In the genomic region with DNA sequence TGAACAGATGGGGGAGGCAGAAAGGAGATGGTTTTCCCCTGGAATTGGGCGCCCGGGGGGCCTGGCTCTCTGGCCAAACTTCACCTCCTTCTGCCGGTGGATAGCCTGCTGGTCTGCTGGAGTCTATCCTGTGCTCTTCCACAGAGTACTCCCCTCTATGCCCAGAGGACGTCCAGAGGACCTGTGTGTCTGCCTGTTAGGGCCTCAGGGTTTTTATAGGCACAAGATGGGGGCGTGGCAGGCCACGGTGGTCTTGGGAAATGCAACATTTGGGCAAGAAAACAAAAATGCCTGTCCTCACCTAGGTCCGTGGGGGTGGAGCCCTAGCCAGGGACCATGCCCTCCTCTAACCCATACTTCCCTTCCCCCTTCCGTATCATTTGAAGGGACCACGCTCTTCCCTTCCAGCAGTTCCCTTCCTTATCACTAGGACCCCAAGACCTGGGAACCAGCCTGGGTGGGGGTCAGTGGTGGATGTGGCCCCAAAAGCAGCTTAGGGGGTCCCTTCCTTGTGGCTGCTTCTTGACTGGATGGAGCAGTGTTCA, we compare ENCODE assay signal across 8 cellular contexts. TPM values are rescaled to one million over a fixed set of nuclear protein-coding genes. Genes with fewer than 3 reads are reported as not detected.
A peak's percentile ranks its signal among the peaks of the same experiment; 100 is the strongest.
DNase-seq lines count a peak whose midpoint lies in the region; ATAC-seq, FAIRE-seq and TF ChIP-seq lines count a peak whose summit lies in the region.

No MANE protein-coding gene starts in this region.

- dilution Hi-C loops in endothelial cell of umbilical vein (cut with MboI; ENCODE audit: extremely low pct_ligation_motif_present, low sequenced_read_pairs), result no loop called here

- BruUV-seq in PC-9 (replicated peaks; lab: Mats Ljungman, UMichigan), result no TSS peak
- no TSS peak for BruUV-seq in endothelial cell of umbilical vein (replicated peaks; lab: Mats Ljungman, UMichigan)

- POLR2A ChIA-PET in PC-9 (lab: Charles Lee; ENCODE audit: unreplicated experiment) (no interaction called here), endothelial cell of umbilical vein (lab: Charles Lee) (no interaction called here)

- no peak overlapping the region for H3K27ac ChIP-seq in PC-9
- H3K27ac ChIP-seq in endothelial cell of umbilical vein (ENCODE audit: insufficient read depth, low read depth, low read length), result no peak overlapping the region
- no peak overlapping the region for H3K27ac ChIP-seq in psoas muscle
- H3K27ac ChIP-seq in ascending aorta, result no peak overlapping the region

- H3K4me2 ChIP-seq in PC-9 (peak overlapping the region; percentile 74), endothelial cell of umbilical vein (ENCODE audit: insufficient read depth, low read length) (peak overlapping the region; percentile 12)

- 88 to 89% (median 89%) methylated on average over 9 of the region's 9 CpGs for WGBS in psoas muscle, 3 donors

- peak; percentile 6 for DNase-seq in Caki2 (ENCODE audit: low read depth)
- no peak for DNase-seq in PC-9
- DNase-seq in endothelial cell of umbilical vein (ENCODE audit: low read depth, low spot score), result no peak
- DNase-seq in psoas muscle, result no peak
- DNase-seq in HAP-1 (ENCODE audit: low spot score in 2 of 2), result no peak
- DNase-seq in NCI-H524 (lab: John Stamatoyannopoulos, UW), result no peak
- no peak for DNase-seq in ascending aorta (ENCODE audit: low spot score in 2 of 2)
- DNase-seq in urothelium cell line (ENCODE audit: low spot score), result no peak

- intact Hi-C loops in PC-9 (cut with micrococcal nuclease; ENCODE audit: unreplicated experiment), result no loop called here
- intact Hi-C loops in endothelial cell of umbilical vein (cut with micrococcal nuclease), result no loop called here
- intact Hi-C loops in psoas muscle (cut with DNase I), result no loop called here
- intact Hi-C loops in ascending aorta (cut with DNase I), result no loop called here

- CTCF ChIA-PET in PC-9 (lab: Charles Lee) (no interaction called here), endothelial cell of umbilical vein (lab: Charles Lee) (interaction anchor here (0.6 kb wide), 1 partner anchor 490 kb away, joined by 3 read pairs; no protein-coding TSS in a partner anchor)

- H3F3A ChIP-seq in PC-9 (ENCODE audit: insufficient read depth, low read depth), result no peaks in the 10 kb centered on the region

- no peak for FAIRE-seq in endothelial cell of umbilical vein (lab: Jason Lieb, UNC)
- no peak for FAIRE-seq in urothelium cell line (lab: Jason Lieb, UNC)

- TF ChIP-seq CTCF in PC-9 (conservative IDR thresholded peaks at IDR 0.05), result no peak
- TF ChIP-seq CTCF in endothelial cell of umbilical vein (IDR thresholded peaks at IDR 0.05; ENCODE audit: extremely low read depth in 1 of 2, insufficient read depth in 1 of 2, low read depth in 1 of 2, low read length in 2 of 2), result no peak
- no peak for TF ChIP-seq CTCF in psoas muscle (IDR thresholded peaks at IDR 0.05)
- no peak for TF ChIP-seq CTCF in ascending aorta (IDR thresholded peaks at IDR 0.05)

- no peak for TF ChIP-seq POLR2A in endothelial cell of umbilical vein (IDR thresholded peaks at IDR 0.05; ENCODE audit: low read depth, low read length)

- H3K27me3 ChIP-seq in PC-9 (ENCODE audit: insufficient read depth, low read depth), result no peaks in the 10 kb centered on the region
- peaks cover 0 to 6% of the 10 kb centered on the region in 2 experiments for H3K27me3 ChIP-seq in endothelial cell of umbilical vein (ENCODE audit: control insufficient read depth in 2 of 2, insufficient read depth in 2 of 2, low read length in 2 of 2)
- no peaks in the 10 kb centered on the region for H3K27me3 ChIP-seq in psoas muscle (ENCODE audit: insufficient read depth in 3 of 3, low read length in 2 of 3)
- H3K27me3 ChIP-seq in HAP-1 (ENCODE audit: low read depth), result no peaks in the 10 kb centered on the region
- no peaks in the 10 kb centered on the region for H3K27me3 ChIP-seq in ascending aorta

- no peaks in the 10 kb centered on the region for H3K9me1 ChIP-seq in endothelial cell of umbilical vein (replicated peaks; ENCODE audit: control insufficient read depth, extremely low read depth, insufficient read depth, low read length)

- H3K4me1 ChIP-seq in PC-9 (replicated peaks; ENCODE audit: insufficient read depth), result no peaks in the 10 kb centered on the region
- no peaks in the 10 kb centered on the region for H3K4me1 ChIP-seq in endothelial cell of umbilical vein (ENCODE audit: control insufficient read depth, extremely low read depth, insufficient read depth, low read length)
- H3K4me1 ChIP-seq in psoas muscle, result no peaks in the 10 kb centered on the region
- H3K4me1 ChIP-seq in HAP-1, result no peaks in the 10 kb centered on the region
- H3K4me1 ChIP-seq in ascending aorta, result no peaks in the 10 kb centered on the region

- H2AFZ ChIP-seq in PC-9, result peak overlapping the region; percentile 48; the same call in 1 of the 2 replicates
- H2AFZ ChIP-seq in endothelial cell of umbilical vein (ENCODE audit: low read depth, low read length), result peak overlapping the region; percentile 66

- no peaks in the 10 kb centered on the region for H3K9me2 ChIP-seq in PC-9 (ENCODE audit: insufficient read depth)

- H3K4me3 ChIP-seq in PC-9 (peak overlapping the region; percentile 51), endothelial cell of umbilical vein (replicated peaks in 1 of 3; ENCODE audit: insufficient read depth in 1 of 3, low read depth in 1 of 3, low read length in 3 of 3) (peak overlapping the region in 1 of 3 experiments; percentile 11), psoas muscle (peak overlapping the region; percentile 57), HAP-1 (no peak overlapping the region), ascending aorta (peak overlapping the region in 1 of 2 donors; percentile 60)

- H3K9me3 ChIP-seq in PC-9 (ENCODE audit: insufficient read depth, low read depth) (no peaks in the 10 kb centered on the region), endothelial cell of umbilical vein (replicated peaks; ENCODE audit: control insufficient read depth, insufficient read depth, low read length) (no peaks in the 10 kb centered on the region), psoas muscle (no peaks in the 10 kb centered on the region), HAP-1 (no peaks in the 10 kb centered on the region), ascending aorta (no peaks in the 10 kb centered on the region)

- ATAC-seq in psoas muscle, result peak in 1 of 4 donors; percentile 26

- no peak overlapping the region for H3K9ac ChIP-seq in endothelial cell of umbilical vein (replicated peaks; ENCODE audit: extremely low read depth, insufficient read depth, low read length)

- no peaks in the 10 kb centered on the region for H4K20me1 ChIP-seq in PC-9 (ENCODE audit: insufficient read depth)
- H4K20me1 ChIP-seq in endothelial cell of umbilical vein (replicated peaks; ENCODE audit: control insufficient read depth, extremely low read depth, insufficient read depth, low read length), result no peaks in the 10 kb centered on the region

- in situ Hi-C loops in Caki2 (cut with HindIII; ENCODE audit: low pct_unique_long_range_greater_than_20kb, low sequenced_read_pairs) (no loop called here), HAP-1 (cut with MboI; ENCODE audit: low sequenced_read_pairs) (no loop called here)

- no peaks in the 10 kb centered on the region for H3K36me3 ChIP-seq in PC-9 (ENCODE audit: low read depth)
- H3K36me3 ChIP-seq in endothelial cell of umbilical vein (ENCODE audit: control insufficient read depth in 2 of 2, extremely low read depth in 1 of 2, insufficient read depth in 2 of 2, low read length in 2 of 2), result no peaks in the 10 kb centered on the region
- H3K36me3 ChIP-seq in psoas muscle (ENCODE audit: insufficient read depth in 1 of 2, low read depth in 1 of 2), result no peaks in the 10 kb centered on the region
- no peaks in the 10 kb centered on the region for H3K36me3 ChIP-seq in HAP-1 (replicated peaks)
- no peaks in the 10 kb centered on the region for H3K36me3 ChIP-seq in ascending aorta

- no peaks in the 10 kb centered on the region for H3K79me2 ChIP-seq in PC-9 (ENCODE audit: low read depth)
- no peaks in the 10 kb centered on the region for H3K79me2 ChIP-seq in endothelial cell of umbilical vein (ENCODE audit: control insufficient read depth, insufficient read depth, low read length)

TF ChIP-seq in endothelial cell of umbilical vein, 7 proteins besides CTCF, POLR2A, EP300 and RAD21:
- TF ChIP-seq JUN (IDR thresholded peaks at IDR 0.05; ENCODE audit: borderline replicate concordance, insufficient read depth, insufficient read length, low read depth) (no peak), FOS (IDR thresholded peaks at IDR 0.05; ENCODE audit: borderline replicate concordance, insufficient read depth, low read length) (no peak), EZH2 (IDR thresholded peaks at IDR 0.05; ENCODE audit: borderline replicate concordance, low read depth, low read length, severe bottlenecking) (no peak), POLR2AphosphoS5 (IDR thresholded peaks at IDR 0.05; ENCODE audit: insufficient read depth, low read depth, low read length) (no peak), MYC (IDR thresholded peaks at IDR 0.05; ENCODE audit: low read depth, low read length) (no peak), GATA2 (IDR thresholded peaks at IDR 0.05; ENCODE audit: insufficient read depth, insufficient read length, low read depth, low read length) (no peak)
- TF ChIP-seq, protein P1, sequence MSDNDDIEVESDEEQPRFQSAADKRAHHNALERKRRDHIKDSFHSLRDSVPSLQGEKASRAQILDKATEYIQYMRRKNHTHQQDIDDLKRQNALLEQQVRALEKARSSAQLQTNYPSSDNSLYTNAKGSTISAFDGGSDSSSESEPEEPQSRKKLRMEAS (IDR thresholded peaks at IDR 0.05; ENCODE audit: insufficient read depth, insufficient read length), result no peak

RNA-seq across cellular contexts. Expression of a gene that starts 53.6 kb away (rescaled TPM):
- total RNA-seq in Caki2 (2014; rRNA removed; shearing (Covaris generic); ENCODE audit: low replicate concordance), result 12.2 and 23.3 TPM in 2 replicates
- total RNA-seq in PC-9 (2021) (12.8 and 14.6 TPM in 2 replicates), endothelial cell of umbilical vein (12.9 and 16.7 TPM in 2 replicates), psoas muscle (10 to 100 TPM in 2 of 4 donors, 1 to 10 TPM in 2; 7.4 to 12.5 (median 9.6) TPM), ascending aorta (3.4 TPM)
- polyA plus RNA-seq in endothelial cell of umbilical vein (8.5 and 9.1 TPM in 2 replicates), psoas muscle (1 to 10 TPM; 4.1 to 8.1 (median 4.4) TPM)
- 5.6 and 7.8 TPM in 2 replicates for polyA plus RNA-seq in endothelial cell of umbilical vein (2011; cell fraction: cytosol; rRNA removed)
- 63.6 and 66.1 TPM in 2 replicates for polyA plus RNA-seq in endothelial cell of umbilical vein (2011; cell fraction: nucleus; rRNA removed)
- 14.8 and 16.7 TPM in 2 replicates for polyA plus RNA-seq in endothelial cell of umbilical vein (2012)
- 15.3 and 20.3 TPM in 2 replicates for polyA minus RNA-seq in endothelial cell of umbilical vein
- 2.5 TPM for polyA minus RNA-seq in endothelial cell of umbilical vein (2011; cell fraction: cytosol; rRNA and poly(A)+ RNA removed)
- polyA minus RNA-seq in endothelial cell of umbilical vein (2011; cell fraction: nucleus; rRNA and poly(A)+ RNA removed), result 11.4 and 18.2 TPM in 2 replicates
